Comparison of ENCODE assay signal across 8 cellular contexts in the genomic region with DNA sequence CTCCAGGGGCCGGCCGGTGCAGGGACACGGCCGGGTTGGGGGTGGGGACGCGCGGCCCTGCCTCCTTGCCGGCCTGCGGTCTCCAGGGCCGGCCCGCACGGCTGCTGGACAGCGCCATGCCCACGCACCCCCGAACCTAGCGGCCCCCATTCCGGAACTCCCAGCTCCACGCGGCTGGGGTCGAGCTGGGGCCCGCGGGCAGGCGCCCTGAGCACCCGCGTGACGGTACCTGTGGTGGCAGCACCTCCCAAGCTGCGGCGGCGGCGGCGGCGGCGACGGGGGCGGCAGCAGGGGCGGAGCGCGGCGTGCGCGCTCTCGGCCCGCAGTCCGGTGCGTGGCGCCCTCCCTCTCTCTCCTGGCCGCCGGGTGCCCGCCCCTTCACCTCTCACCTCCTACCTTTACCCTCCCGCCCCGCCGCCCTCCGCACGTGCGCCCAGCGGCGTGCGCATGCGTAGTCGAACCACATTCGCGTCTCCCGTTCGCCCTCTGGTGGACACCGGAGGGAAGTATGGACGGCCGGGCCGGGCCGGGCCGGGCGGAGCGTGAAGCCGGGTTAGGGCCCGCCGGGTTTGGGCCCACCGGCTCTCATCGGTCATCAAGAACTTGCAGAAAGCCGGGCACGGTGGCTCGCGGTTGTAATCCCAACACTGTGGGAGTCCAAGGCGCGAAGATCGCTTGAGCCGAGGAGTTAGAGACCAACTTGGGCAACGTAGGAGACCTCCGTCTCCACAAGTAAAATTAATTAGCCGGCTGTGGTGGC. TPM values are rescaled to one million over a fixed set of nuclear protein-coding genes. Genes with fewer than 3 reads are reported as not detected.
A peak's percentile ranks its signal among the peaks of the same experiment; 100 is the strongest.
DNase-seq lines count a peak whose midpoint lies in the region; ATAC-seq and TF ChIP-seq lines count a peak whose summit lies in the region.

A gene (minus strand): TSS at position 372 of the 760 bp plus-strand sequence. CDS start 32,948 bp downstream, outside the sequence.

- TF ChIP-seq EP300 in Ishikawa (IDR thresholded peaks at IDR 0.05; ENCODE audit: borderline replicate concordance) (no peak), esophagus muscularis mucosa (IDR thresholded peaks at IDR 0.05) (no peak)

- TF ChIP-seq POLR2A in Peyer's patch (IDR thresholded peaks at IDR 0.05): peak; percentile 31 to 45
- no peak for TF ChIP-seq POLR2A in esophagus muscularis mucosa (IDR thresholded peaks at IDR 0.05; ENCODE audit: low read depth)

- H3K36me3 ChIP-seq in Peyer's patch (no peaks in the 10 kb centered on the region), esophagus muscularis mucosa (no peaks in the 10 kb centered on the region)

- intact Hi-C loops in esophagus muscularis mucosa (cut with DNase I): loop anchor here (1.0 to 2.0 kb wide), 2 partner anchors 54 to 95 kb away; a partner anchor contains a TSS

- TF ChIP-seq RAD21 in Ishikawa (IDR thresholded peaks at IDR 0.05; ENCODE audit: low read depth): peak; percentile 56; the same call in 1 of the 2 replicates

- TF ChIP-seq CTCF in Peyer's patch (IDR thresholded peaks at IDR 0.05) (peak; percentile 95 to 98 (median 98)), esophagus muscularis mucosa (IDR thresholded peaks at IDR 0.05) (peak in 2 of 3 experiments; percentile 98 to 99)

- H3K4me3 ChIP-seq in Peyer's patch (peak within 1 kb of the TSS; percentile 82 to 99 (median 92)), esophagus muscularis mucosa (peak within 1 kb of the TSS; percentile 73 to 100 (median 82))

- peak; percentile 83 for ATAC-seq in GM21619 (IDR thresholded peaks at IDR 0.05; ENCODE audit: unreplicated experiment)

- 5% methylated on average over 52 of the region's 88 CpGs for WGBS in esophagus muscularis mucosa

- H3K27ac ChIP-seq in Peyer's patch (peak within 1 kb of the TSS; percentile 74 to 88 (median 82)), esophagus muscularis mucosa (replicated peaks in 1 of 4) (peak within 1 kb of the TSS; percentile 81 to 88 (median 85))

- H3K27me3 ChIP-seq in Peyer's patch (no peaks in the 10 kb centered on the region), esophagus muscularis mucosa (no peaks in the 10 kb centered on the region)

- DNase-seq in DMS79 treated with DMSO at 0.1 percent for 48 hours (lab: John Stamatoyannopoulos, UW) (peak; percentile 53), Peyer's patch (peak; percentile 95 to 97 (median 97)), esophagus muscularis mucosa (ENCODE audit: extremely low spot score) (peak; percentile 98), myocyte (ENCODE audit: low read depth) (peak; percentile 87)
- peak; percentile 98 to 99 for DNase-seq in activated T-cell treated with anti-CD3 and anti-CD28 coated beads, Interleukin-2, amount 50 U/mL, for 48 hours
- DNase-seq in stimulated activated CD8-positive, alpha-beta memory T cell treated with anti-CD3 and anti-CD28 coated beads, Interleukin-7, amount 100 ng/mL, for 4 hours (ENCODE audit: low read depth in 2 of 2): peak; percentile 89 to 94

- H3K9me3 ChIP-seq in Peyer's patch: no peaks in the 10 kb centered on the region
- H3K9me3 ChIP-seq in esophagus muscularis mucosa: no peaks in the 10 kb centered on the region

- H3K4me1 ChIP-seq in Peyer's patch (peaks cover 0 to 26% (median 4%) of the 10 kb centered on the region in 4 donors), esophagus muscularis mucosa (peaks cover 24 to 37% (median 31%) of the 10 kb centered on the region in 4 donors)

TF ChIP-seq in Ishikawa, 13 proteins besides CTCF, POLR2A, EP300 and RAD21:
- TF ChIP-seq CREB1 (IDR thresholded peaks at IDR 0.05; ENCODE audit: low read depth) (no peak), TCF12 (IDR thresholded peaks at IDR 0.05; ENCODE audit: low read depth) (peak; percentile 36; the same call in 1 of the 2 replicates), TEAD4 (IDR thresholded peaks at IDR 0.05) (no peak), ZBTB7A (IDR thresholded peaks at IDR 0.05; ENCODE audit: low read depth) (peak; percentile 88; the same call in 1 of the 2 replicates), TAF1 (IDR thresholded peaks at IDR 0.05; ENCODE audit: low read depth) (no peak; the same call in 1 of the 2 replicates), NFIC (IDR thresholded peaks at IDR 0.05) (no peak), CEBPB (IDR thresholded peaks at IDR 0.05) (no peak; the same call in 1 of the 2 replicates), FOXM1 (IDR thresholded peaks at IDR 0.05; ENCODE audit: borderline replicate concordance, low read depth) (no peak), EGR1 (IDR thresholded peaks at IDR 0.05) (peak; percentile 84), YY1 (IDR thresholded peaks at IDR 0.05; ENCODE audit: low read depth) (peak; percentile 82)
- TF ChIP-seq, protein P1, sequence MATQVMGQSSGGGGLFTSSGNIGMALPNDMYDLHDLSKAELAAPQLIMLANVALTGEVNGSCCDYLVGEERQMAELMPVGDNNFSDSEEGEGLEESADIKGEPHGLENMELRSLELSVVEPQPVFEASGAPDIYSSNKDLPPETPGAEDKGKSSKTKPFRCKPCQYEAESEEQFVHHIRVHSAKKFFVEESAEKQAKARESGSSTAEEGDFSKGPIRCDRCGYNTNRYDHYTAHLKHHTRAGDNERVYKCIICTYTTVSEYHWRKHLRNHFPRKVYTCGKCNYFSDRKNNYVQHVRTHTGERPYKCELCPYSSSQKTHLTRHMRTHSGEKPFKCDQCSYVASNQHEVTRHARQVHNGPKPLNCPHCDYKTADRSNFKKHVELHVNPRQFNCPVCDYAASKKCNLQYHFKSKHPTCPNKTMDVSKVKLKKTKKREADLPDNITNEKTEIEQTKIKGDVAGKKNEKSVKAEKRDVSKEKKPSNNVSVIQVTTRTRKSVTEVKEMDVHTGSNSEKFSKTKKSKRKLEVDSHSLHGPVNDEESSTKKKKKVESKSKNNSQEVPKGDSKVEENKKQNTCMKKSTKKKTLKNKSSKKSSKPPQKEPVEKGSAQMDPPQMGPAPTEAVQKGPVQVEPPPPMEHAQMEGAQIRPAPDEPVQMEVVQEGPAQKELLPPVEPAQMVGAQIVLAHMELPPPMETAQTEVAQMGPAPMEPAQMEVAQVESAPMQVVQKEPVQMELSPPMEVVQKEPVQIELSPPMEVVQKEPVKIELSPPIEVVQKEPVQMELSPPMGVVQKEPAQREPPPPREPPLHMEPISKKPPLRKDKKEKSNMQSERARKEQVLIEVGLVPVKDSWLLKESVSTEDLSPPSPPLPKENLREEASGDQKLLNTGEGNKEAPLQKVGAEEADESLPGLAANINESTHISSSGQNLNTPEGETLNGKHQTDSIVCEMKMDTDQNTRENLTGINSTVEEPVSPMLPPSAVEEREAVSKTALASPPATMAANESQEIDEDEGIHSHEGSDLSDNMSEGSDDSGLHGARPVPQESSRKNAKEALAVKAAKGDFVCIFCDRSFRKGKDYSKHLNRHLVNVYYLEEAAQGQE (IDR thresholded peaks at IDR 0.05; ENCODE audit: low read depth): peak; percentile 78
- TF ChIP-seq, protein P2, sequence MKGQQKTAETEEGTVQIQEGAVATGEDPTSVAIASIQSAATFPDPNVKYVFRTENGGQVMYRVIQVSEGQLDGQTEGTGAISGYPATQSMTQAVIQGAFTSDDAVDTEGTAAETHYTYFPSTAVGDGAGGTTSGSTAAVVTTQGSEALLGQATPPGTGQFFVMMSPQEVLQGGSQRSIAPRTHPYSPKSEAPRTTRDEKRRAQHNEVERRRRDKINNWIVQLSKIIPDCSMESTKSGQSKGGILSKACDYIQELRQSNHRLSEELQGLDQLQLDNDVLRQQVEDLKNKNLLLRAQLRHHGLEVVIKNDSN (IDR thresholded peaks at IDR 0.05): peak; percentile 87
- TF ChIP-seq, protein P3, sequence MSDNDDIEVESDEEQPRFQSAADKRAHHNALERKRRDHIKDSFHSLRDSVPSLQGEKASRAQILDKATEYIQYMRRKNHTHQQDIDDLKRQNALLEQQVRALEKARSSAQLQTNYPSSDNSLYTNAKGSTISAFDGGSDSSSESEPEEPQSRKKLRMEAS (IDR thresholded peaks at IDR 0.05): peak; percentile 95

RNA-seq across cellular contexts. Expression of the gene that starts here (rescaled TPM):
- 100 to 1,000 TPM; 111 to 257 (median 207) TPM for total RNA-seq in Peyer's patch
- total RNA-seq in esophagus muscularis mucosa: 100 to 1,000 TPM in 1 of 4 donors, 10 to 100 TPM in 3; 67.6 to 104 (median 79.9) TPM
- total RNA-seq in myocyte: 77.3 and 98.8 TPM in 2 replicates
- polyA plus RNA-seq in myocyte (2012): 59.8 TPM

Comparison
In these comparisons a context has a peak if more than half of its experiments do, and no peak if none do; other contexts are left out.
1. Peak in every context shown above with its lines: DNase-seq, ATAC-seq, H3K4me3 ChIP-seq and H3K27ac ChIP-seq.